ENCODE assay signal across 1 cellular context in the genomic region with DNA sequence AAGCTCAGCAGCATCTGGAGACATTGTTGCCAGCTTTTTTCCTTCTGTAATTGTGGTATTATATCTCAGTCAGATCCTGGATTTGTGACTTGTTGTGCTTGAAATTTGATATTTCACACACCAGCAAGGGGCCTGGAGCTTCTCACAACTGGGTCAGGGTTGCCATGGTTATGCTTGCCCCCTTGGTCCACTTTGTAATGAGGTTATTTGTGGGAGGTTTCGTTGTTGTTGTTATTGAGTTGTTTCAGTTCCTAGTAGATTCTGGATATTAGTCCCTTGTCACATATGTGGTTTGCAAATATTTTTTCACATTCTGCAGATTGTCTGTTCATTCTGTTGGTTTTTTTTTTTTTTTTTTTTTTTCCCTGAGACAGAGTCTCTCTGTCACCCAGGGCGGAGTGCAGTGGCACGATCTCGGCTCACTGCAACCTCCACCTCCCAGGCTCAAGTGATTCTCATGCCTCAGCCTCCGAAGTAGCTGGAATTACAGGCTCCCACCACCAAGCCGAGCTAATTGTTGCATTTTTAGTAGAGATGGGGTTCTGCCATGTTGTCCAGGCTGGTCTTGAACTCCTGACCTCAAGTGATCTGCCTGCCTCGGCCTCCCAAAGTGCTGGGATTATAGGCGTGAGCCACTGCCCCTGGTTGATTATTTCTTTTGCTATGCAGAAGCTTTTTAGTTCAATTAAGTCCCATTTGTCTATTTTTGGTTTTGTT.
TF ChIP-seq lines count a peak whose summit lies in the region.

No MANE protein-coding gene starts in this region.

TF ChIP-seq in GM12878, 131 proteins besides CTCF, POLR2A, EP300 and RAD21 (continued from another document):
- TF ChIP-seq PML (IDR thresholded peaks at IDR 0.05; ENCODE audit: low read length) (0 out of 2 replicates have a peak, but pooled peaks have one; percentile 53), ATF7 (IDR thresholded peaks at IDR 0.05; ENCODE audit: low read depth) (peak; percentile 95), SUPT20H (IDR thresholded peaks at IDR 0.05; ENCODE audit: borderline replicate concordance, control insufficient read depth, low read depth, low read length) (no peak), ATF3 (IDR thresholded peaks at IDR 0.05; ENCODE audit: borderline replicate concordance, extremely low read depth, low read depth, low read length) (no peak), CEBPZ (IDR thresholded peaks at IDR 0.05; ENCODE audit: low read depth, low read length) (no peak), STAT3 (IDR thresholded peaks at IDR 0.05; ENCODE audit: low read depth, low read length) (peak; percentile 69; the same call in 1 of the 2 replicates), MAX (IDR thresholded peaks at IDR 0.05; ENCODE audit: low read depth, low read length) (no peak; the same call in 1 of the 2 replicates)
- TF ChIP-seq, protein P1, sequence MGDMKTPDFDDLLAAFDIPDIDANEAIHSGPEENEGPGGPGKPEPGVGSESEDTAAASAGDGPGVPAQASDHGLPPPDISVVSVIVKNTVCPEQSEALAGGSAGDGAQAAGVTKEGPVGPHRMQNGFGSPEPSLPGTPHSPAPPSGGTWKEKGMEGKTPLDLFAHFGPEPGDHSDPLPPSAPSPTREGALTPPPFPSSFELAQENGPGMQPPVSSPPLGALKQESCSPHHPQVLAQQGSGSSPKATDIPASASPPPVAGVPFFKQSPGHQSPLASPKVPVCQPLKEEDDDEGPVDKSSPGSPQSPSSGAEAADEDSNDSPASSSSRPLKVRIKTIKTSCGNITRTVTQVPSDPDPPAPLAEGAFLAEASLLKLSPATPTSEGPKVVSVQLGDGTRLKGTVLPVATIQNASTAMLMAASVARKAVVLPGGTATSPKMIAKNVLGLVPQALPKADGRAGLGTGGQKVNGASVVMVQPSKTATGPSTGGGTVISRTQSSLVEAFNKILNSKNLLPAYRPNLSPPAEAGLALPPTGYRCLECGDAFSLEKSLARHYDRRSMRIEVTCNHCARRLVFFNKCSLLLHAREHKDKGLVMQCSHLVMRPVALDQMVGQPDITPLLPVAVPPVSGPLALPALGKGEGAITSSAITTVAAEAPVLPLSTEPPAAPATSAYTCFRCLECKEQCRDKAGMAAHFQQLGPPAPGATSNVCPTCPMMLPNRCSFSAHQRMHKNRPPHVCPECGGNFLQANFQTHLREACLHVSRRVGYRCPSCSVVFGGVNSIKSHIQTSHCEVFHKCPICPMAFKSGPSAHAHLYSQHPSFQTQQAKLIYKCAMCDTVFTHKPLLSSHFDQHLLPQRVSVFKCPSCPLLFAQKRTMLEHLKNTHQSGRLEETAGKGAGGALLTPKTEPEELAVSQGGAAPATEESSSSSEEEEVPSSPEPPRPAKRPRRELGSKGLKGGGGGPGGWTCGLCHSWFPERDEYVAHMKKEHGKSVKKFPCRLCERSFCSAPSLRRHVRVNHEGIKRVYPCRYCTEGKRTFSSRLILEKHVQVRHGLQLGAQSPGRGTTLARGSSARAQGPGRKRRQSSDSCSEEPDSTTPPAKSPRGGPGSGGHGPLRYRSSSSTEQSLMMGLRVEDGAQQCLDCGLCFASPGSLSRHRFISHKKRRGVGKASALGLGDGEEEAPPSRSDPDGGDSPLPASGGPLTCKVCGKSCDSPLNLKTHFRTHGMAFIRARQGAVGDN (IDR thresholded peaks at IDR 0.05) = peak; percentile 56
